Comparison of ENCODE assay signal across 8 cellular contexts in genomic region chr19:1057185-1057857, GRCh38. TPM values are rescaled to one million over a fixed set of nuclear protein-coding genes. Genes with fewer than 3 reads are reported as not detected.
A peak's percentile ranks its signal among the peaks of the same experiment; 100 is the strongest.
DNase-seq lines count a peak whose midpoint lies in the region; ATAC-seq lines count a peak whose summit lies in the region.

No MANE protein-coding gene starts in this region.

- H3K27ac Mint-ChIP-seq in activated T-helper 2 cell treated with anti-CD3 and anti-CD28 coated beads, Interferon-gamma antibody, Interleukin-2, Interleukin-4, amounts not matched to agents 10 μg/mL and 5 μg/mL and 100 μg/mL, durations not matched to agents 14 hours and 24 hours and 36 hours = peak overlapping the region; percentile 60
- peak overlapping the region; percentile 35 for H3K27ac Mint-ChIP-seq in memory B cell

- no peak overlapping the region for H3K4me3 Mint-ChIP-seq in activated T-helper 2 cell treated with anti-CD3 and anti-CD28 coated beads, Interferon-gamma antibody, Interleukin-2, Interleukin-4, amounts not matched to agents 10 μg/mL and 5 μg/mL and 100 μg/mL, durations not matched to agents 14 hours and 24 hours and 36 hours (ENCODE audit: low read depth)
- H3K4me3 Mint-ChIP-seq in memory B cell = no peak overlapping the region

- intact Hi-C loops in activated T-helper 2 cell treated with anti-CD3 and anti-CD28 coated beads, Interferon-gamma antibody, Interleukin-2, Interleukin-4, amounts not matched to agents 10 μg/mL and 5 μg/mL and 100 μg/mL, durations not matched to agents 14 hours and 24 hours and 36 hours (cut with micrococcal nuclease) = no loop called here
- intact Hi-C loops in head of caudate nucleus (cut with DNase I) = no loop called here

- no peaks in the 10 kb centered on the region for H3K27me3 Mint-ChIP-seq in activated T-helper 2 cell treated with anti-CD3 and anti-CD28 coated beads, Interferon-gamma antibody, Interleukin-2, Interleukin-4, amounts not matched to agents 10 μg/mL and 5 μg/mL and 100 μg/mL, durations not matched to agents 14 hours and 24 hours and 36 hours (ENCODE audit: low read depth)
- no peaks in the 10 kb centered on the region for H3K27me3 Mint-ChIP-seq in memory B cell

- H3K4me1 Mint-ChIP-seq in activated T-helper 2 cell treated with anti-CD3 and anti-CD28 coated beads, Interferon-gamma antibody, Interleukin-2, Interleukin-4, amounts not matched to agents 10 μg/mL and 5 μg/mL and 100 μg/mL, durations not matched to agents 14 hours and 24 hours and 36 hours (ENCODE audit: low read depth) = peaks cover 9% of the 10 kb centered on the region
- H3K4me1 Mint-ChIP-seq in memory B cell = peaks cover 24% of the 10 kb centered on the region

- peak; percentile 73 for ATAC-seq in memory B cell (ENCODE audit: low read depth)
- no peak for ATAC-seq in GM18517 (IDR thresholded peaks at IDR 0.05; ENCODE audit: unreplicated experiment)
- ATAC-seq in HG02763 (IDR thresholded peaks at IDR 0.05; ENCODE audit: unreplicated experiment) = no peak

- H3K27me3 ChIP-seq in MG63 = no peaks in the 10 kb centered on the region

- H3K36me3 Mint-ChIP-seq in activated T-helper 2 cell treated with anti-CD3 and anti-CD28 coated beads, Interferon-gamma antibody, Interleukin-2, Interleukin-4, amounts not matched to agents 10 μg/mL and 5 μg/mL and 100 μg/mL, durations not matched to agents 14 hours and 24 hours and 36 hours (ENCODE audit: low read depth) = peaks cover 16% of the 10 kb centered on the region
- peaks cover 29% of the 10 kb centered on the region for H3K36me3 Mint-ChIP-seq in memory B cell

- no peaks in the 10 kb centered on the region for H3K9me3 Mint-ChIP-seq in activated T-helper 2 cell treated with anti-CD3 and anti-CD28 coated beads, Interferon-gamma antibody, Interleukin-2, Interleukin-4, amounts not matched to agents 10 μg/mL and 5 μg/mL and 100 μg/mL, durations not matched to agents 14 hours and 24 hours and 36 hours
- no peaks in the 10 kb centered on the region for H3K9me3 Mint-ChIP-seq in memory B cell

- no peak overlapping the region for H3K4me3 ChIP-seq in MG63

- no peaks in the 10 kb centered on the region for H3K36me3 ChIP-seq in MG63

- DNase-seq in GDM1 (lab: John Stamatoyannopoulos, UW) = peak; percentile 54
- peak; percentile 42 for DNase-seq in MG63
- DNase-seq in activated T-helper 2 cell treated with anti-CD3 and anti-CD28 coated beads, Interferon-gamma antibody, Interleukin-2, Interleukin-4, amounts not matched to agents 10 μg/mL and 5 μg/mL and 100 μg/mL, durations not matched to agents 14 hours and 24 hours and 36 hours (ENCODE audit: low spot score) = no peak
- DNase-seq in memory B cell (ENCODE audit: low spot score in 2 of 2) = no peak
- DNase-seq in hippocampal formation (lab: John Stamatoyannopoulos, UW) = no peak
- no peak for DNase-seq in head of caudate nucleus

- H3K9me3 ChIP-seq in MG63 = no peaks in the 10 kb centered on the region

RNA-seq across cellular contexts. Expression of gene ARHGAP45, which starts 9.6 kb away (rescaled TPM):
- not detected in 2 replicates for total RNA-seq in MG63 (2014; rRNA removed; shearing (Covaris generic); ENCODE audit: low replicate concordance)
- 158 TPM in 2 replicates for total RNA-seq in activated T-helper 2 cell treated with anti-CD3 and anti-CD28 coated beads, Interferon-gamma antibody, Interleukin-2, Interleukin-4, amounts not matched to agents 10 μg/mL and 5 μg/mL and 100 μg/mL, durations not matched to agents 14 hours and 24 hours and 36 hours

RNA-seq across cellular contexts. Expression of gene ABCA7, which starts 17.4 kb away (rescaled TPM):
- 0.26 and 4.3 TPM in 2 replicates for total RNA-seq in MG63 (2014; rRNA removed; shearing (Covaris generic); ENCODE audit: low replicate concordance)
- 17.2 and 19.6 TPM in 2 replicates for total RNA-seq in activated T-helper 2 cell treated with anti-CD3 and anti-CD28 coated beads, Interferon-gamma antibody, Interleukin-2, Interleukin-4, amounts not matched to agents 10 μg/mL and 5 μg/mL and 100 μg/mL, durations not matched to agents 14 hours and 24 hours and 36 hours

RNA-seq across cellular contexts. Expression of gene CNN2, which starts 30.9 kb away (rescaled TPM):
- 52.7 and 84.9 TPM in 2 replicates for total RNA-seq in MG63 (2014; rRNA removed; shearing (Covaris generic); ENCODE audit: low replicate concordance)
- 160 and 163 TPM in 2 replicates for total RNA-seq in activated T-helper 2 cell treated with anti-CD3 and anti-CD28 coated beads, Interferon-gamma antibody, Interleukin-2, Interleukin-4, amounts not matched to agents 10 μg/mL and 5 μg/mL and 100 μg/mL, durations not matched to agents 14 hours and 24 hours and 36 hours

RNA-seq across cellular contexts. Expression of gene RNU6-2, which starts 36.0 kb away (rescaled TPM):
- total RNA-seq in MG63 (2014; rRNA removed; shearing (Covaris generic); ENCODE audit: low replicate concordance) = not detected in 2 replicates
- total RNA-seq in activated T-helper 2 cell treated with anti-CD3 and anti-CD28 coated beads, Interferon-gamma antibody, Interleukin-2, Interleukin-4, amounts not matched to agents 10 μg/mL and 5 μg/mL and 100 μg/mL, durations not matched to agents 14 hours and 24 hours and 36 hours = not detected in 2 replicates

RNA-seq across cellular contexts. Expression of gene TMEM259, which starts 36.4 kb away (rescaled TPM):
- total RNA-seq in MG63 (2014; rRNA removed; shearing (Covaris generic); ENCODE audit: low replicate concordance) = 40.3 and 75.8 TPM in 2 replicates
- 137 and 138 TPM in 2 replicates for total RNA-seq in activated T-helper 2 cell treated with anti-CD3 and anti-CD28 coated beads, Interferon-gamma antibody, Interleukin-2, Interleukin-4, amounts not matched to agents 10 μg/mL and 5 μg/mL and 100 μg/mL, durations not matched to agents 14 hours and 24 hours and 36 hours

Comparison
In these comparisons a context has a peak if more than half of its experiments do, and no peak if none do; other contexts are left out.
1. DNase-seq: peak in GDM1 (single experiment) and MG63 (single experiment); none in activated T-helper 2 cell treated with anti-CD3 and anti-CD28 coated beads, Interferon-gamma antibody, Interleukin-2, Interleukin-4, amounts not matched to agents 10 μg/mL and 5 μg/mL and 100 μg/mL, durations not matched to agents 14 hours and 24 hours and 36 hours (single experiment), memory B cell (0 of 2), hippocampal formation (0 of 2) and head of caudate nucleus (0 of 42).
2. RNA of gene ARHGAP45, which starts 9.6 kb away (total RNA-seq): 158 TPM in activated T-helper 2 cell treated with anti-CD3 and anti-CD28 coated beads, Interferon-gamma antibody, Interleukin-2, Interleukin-4, amounts not matched to agents 10 μg/mL and 5 μg/mL and 100 μg/mL, durations not matched to agents 14 hours and 24 hours and 36 hours; not detected in MG63; every median in the first group is over 100 times any median in the second.